In the genomic region with DNA sequence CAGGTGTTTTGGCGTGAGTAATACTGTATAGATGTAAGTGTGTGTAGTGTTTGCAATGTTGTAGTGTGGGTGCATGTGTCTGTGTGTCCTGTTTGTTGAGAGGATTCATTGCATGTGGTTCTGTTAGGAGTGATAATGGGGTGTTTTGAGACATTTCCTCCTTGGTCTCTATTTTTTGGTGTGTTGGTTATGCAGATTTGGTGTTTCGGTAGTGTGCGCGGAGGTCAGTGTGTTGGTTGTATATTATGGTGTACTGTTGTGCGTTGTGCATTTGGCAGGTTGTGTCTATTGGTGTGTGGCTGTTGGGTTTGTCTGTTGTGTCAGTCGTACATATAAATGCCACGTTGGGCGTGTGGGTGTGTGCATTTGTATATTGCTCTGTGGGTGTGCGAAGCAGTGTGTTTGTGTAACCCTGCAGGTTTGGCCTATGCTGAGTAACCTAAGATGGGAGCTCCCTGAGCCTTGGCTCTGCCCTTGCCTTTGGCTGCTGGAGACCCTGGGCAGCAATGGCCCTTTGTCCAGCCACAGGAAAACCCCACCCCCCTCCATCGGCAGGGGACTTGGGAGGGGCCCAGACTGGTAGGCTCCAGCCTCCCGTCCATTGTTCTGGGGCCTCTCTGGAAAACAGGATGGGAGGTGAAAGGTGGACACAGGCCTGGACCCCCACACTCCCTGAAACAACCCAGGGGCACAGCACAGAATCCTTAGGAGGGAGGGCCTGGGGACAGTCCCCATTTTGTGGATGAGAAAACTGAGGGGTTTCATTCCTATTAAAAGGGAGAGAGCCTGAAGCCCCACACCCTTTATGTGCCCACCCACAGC, we compare ENCODE assay signal across 11 cellular contexts. TPM values are rescaled to one million over a fixed set of nuclear protein-coding genes. Genes with fewer than 3 reads are reported as not detected.
DNase-seq lines count a peak whose midpoint lies in the region; ATAC-seq and TF ChIP-seq lines count a peak whose summit lies in the region.
"Had no signal": no experiment of that assay in that cellular context is flagged by ENCODE, and none has a peak within 500 bp of the region (broad histone marks: within the 10 kb centered on the region; RNA-seq: fewer than 3 reads in every experiment).

No MANE protein-coding gene starts in this region.

- H2BK12ac ChIP-seq in trophoblast cell (ENCODE audit: low read length), result peak overlapping the region; percentile 98

- no peak for TF ChIP-seq CTCF in GM23338 (conservative IDR thresholded peaks at IDR 0.05; ENCODE audit: low read depth in 2 of 2)
- TF ChIP-seq CTCF in testis (IDR thresholded peaks at IDR 0.05), result no peak

- peak overlapping the region; percentile 92 for H2AK5ac ChIP-seq in trophoblast cell (ENCODE audit: low read length)

- H3K14ac ChIP-seq in trophoblast cell (ENCODE audit: low read length), result peak overlapping the region; percentile 93

- H3K27ac ChIP-seq in GM23338 (ENCODE audit: low read depth) (peak overlapping the region; percentile 40), trophoblast cell (ENCODE audit: low read depth, low read length) (peak overlapping the region; percentile 98), testis (peak overlapping the region in 1 of 2 donors; percentile 75)

- peaks cover 38% of the 10 kb centered on the region for H3K4me1 Mint-ChIP-seq in GM23338

- DNase-seq in GM23338 (ENCODE audit: low spot score) (peak; percentile 91), adipocyte (ENCODE audit: low read depth) (no peak), left cardiac atrium (peak; percentile 77), trophoblast cell (peak in 1 of 2 donors; percentile 47), SIG-M5 treated with dmso at 0.1 percent for 504 hours (lab: John Stamatoyannopoulos, UW; ENCODE audit: unreplicated experiment) (no peak), UCSD-AML1 (lab: John Stamatoyannopoulos, UW; ENCODE audit: unreplicated experiment) (no peak), testis (no peak)
- DNase-seq: stimulated activated naive CD8-positive, alpha-beta T cell treated with anti-CD3 and anti-CD28 coated beads, Interleukin-15, Interleukin-2, amounts not matched to agents 100 U/mL and 50 U/mL, for 24 hours had no signal

- no peak overlapping the region for H2AFZ ChIP-seq in GM23338
- H2AFZ ChIP-seq in trophoblast cell (ENCODE audit: insufficient read depth, low read length, poor library complexity), result peak overlapping the region; percentile 50

- peak overlapping the region; percentile 99 for H2BK5ac ChIP-seq in trophoblast cell (ENCODE audit: low read depth, low read length, poor library complexity)

- H3K27me3 Mint-ChIP-seq in GM23338 (ENCODE audit: insufficient read depth, low read depth, poor library complexity), result peaks cover 20% of the 10 kb centered on the region

- no peaks in the 10 kb centered on the region for H4K20me1 ChIP-seq in GM23338 (replicated peaks; ENCODE audit: insufficient read depth)

- no peaks in the 10 kb centered on the region for H3K36me3 Mint-ChIP-seq in GM23338 (ENCODE audit: low read depth)

- no peak overlapping the region; the same call in 2 of the 3 replicates for H3K4me3 Mint-ChIP-seq in GM23338

- H3K27ac Mint-ChIP-seq in GM23338, result peak overlapping the region; percentile 60

- H3K9me3 Mint-ChIP-seq in GM23338, result no peaks in the 10 kb centered on the region; the same call in 2 of the 3 replicates

- peak overlapping the region; percentile 98 for H4K91ac ChIP-seq in trophoblast cell (ENCODE audit: low read depth, low read length)

- peak overlapping the region; percentile 43 for H4K8ac ChIP-seq in trophoblast cell (ENCODE audit: low read depth, low read length)

- peaks cover 65% of the 10 kb centered on the region for H3K79me1 ChIP-seq in trophoblast cell (ENCODE audit: low read length)

- H3K9me2 ChIP-seq in GM23338 (ENCODE audit: insufficient read depth), result no peaks in the 10 kb centered on the region

- peak overlapping the region; percentile 95 for H3K18ac ChIP-seq in trophoblast cell (ENCODE audit: low read length)

- WGBS in trophoblast cell (ENCODE audit: extremely low coverage, insufficient coverage, insufficient read length), result no CpG with 5 or more reads among the region's 11 CpGs
- 82 to 86% methylated on average over 8 to 11 of the region's 11 CpGs for WGBS in testis, 2 donors

- TF ChIP-seq POLR2A in testis (IDR thresholded peaks at IDR 0.05), result no peak

- H3K79me2 ChIP-seq in GM23338 (replicated peaks; ENCODE audit: insufficient read depth) (0 out of 2 replicates have a peak, but pooled peaks cover 5% of the 10 kb centered on the region), trophoblast cell (ENCODE audit: control insufficient read depth, insufficient read depth, low read length, poor library complexity) (peaks cover 12% of the 10 kb centered on the region)

- no peak overlapping the region for H3K23ac ChIP-seq in trophoblast cell (ENCODE audit: low read length)

- H3K9ac ChIP-seq in adipocyte (ENCODE audit: low read length), result peak overlapping the region; percentile 83
- no peak overlapping the region for H3K9ac ChIP-seq in trophoblast cell (ENCODE audit: low read length)

- ATAC-seq in GM23338 (peak; percentile 53), left cardiac atrium (peak; percentile 13 to 36), GM21390 (IDR thresholded peaks at IDR 0.05; ENCODE audit: unreplicated experiment) (no peak)
- ATAC-seq: stimulated activated naive CD8-positive, alpha-beta T cell treated with anti-CD3 and anti-CD28 coated beads, Interleukin-15, Interleukin-2, amounts not matched to agents 100 U/mL and 50 U/mL, for 24 hours had no signal

- peak overlapping the region; percentile 96 for H2BK120ac ChIP-seq in trophoblast cell (ENCODE audit: insufficient read depth, low read length, poor library complexity)

- H3F3A ChIP-seq in GM23338 (replicated peaks; ENCODE audit: low read depth), result peaks cover 26% of the 10 kb centered on the region

- H3K27me3 ChIP-seq in GM23338 (ENCODE audit: insufficient read depth), result no peaks in the 10 kb centered on the region
- H3K27me3 ChIP-seq in adipocyte (replicated peaks; ENCODE audit: control insufficient read depth, insufficient read depth, low read length), result no peaks in the 10 kb centered on the region
- H3K27me3 ChIP-seq in trophoblast cell (ENCODE audit: insufficient read depth, low read length), result no peaks in the 10 kb centered on the region
- no peaks in the 10 kb centered on the region for H3K27me3 ChIP-seq in testis

- H3K4ac ChIP-seq in trophoblast cell (ENCODE audit: low read depth, low read length), result peak overlapping the region; percentile 70

- H3K4me2 ChIP-seq in GM23338, result peak overlapping the region; percentile 0
- H3K4me2 ChIP-seq in trophoblast cell (ENCODE audit: low read length), result peak overlapping the region; percentile 4

- peaks cover 45% of the 10 kb centered on the region for H3K4me1 ChIP-seq in GM23338 (ENCODE audit: insufficient read depth)
- peaks cover 34% of the 10 kb centered on the region for H3K4me1 ChIP-seq in adipocyte (ENCODE audit: control insufficient read depth, insufficient read depth, low read length)
- H3K4me1 ChIP-seq in trophoblast cell (ENCODE audit: control insufficient read depth in 1 of 2, insufficient read depth in 2 of 2, low read length in 2 of 2), result peaks cover 28 to 42% of the 10 kb centered on the region in 2 experiments
- peaks cover 8% of the 10 kb centered on the region for H3K4me1 ChIP-seq in testis

- peak overlapping the region; percentile 12 for H4K12ac ChIP-seq in trophoblast cell (ENCODE audit: low read depth, low read length)

- intact Hi-C loops in left cardiac atrium (cut with DNase I) (no loop called here), testis (cut with DNase I; ENCODE audit: low total_unique reads) (no loop called here)

- H3K36me3 ChIP-seq in GM23338 (ENCODE audit: insufficient read depth), result no peaks in the 10 kb centered on the region
- no peaks in the 10 kb centered on the region for H3K36me3 ChIP-seq in adipocyte (ENCODE audit: control insufficient read depth, insufficient read depth, low read length, severe bottlenecking)
- no peaks in the 10 kb centered on the region for H3K36me3 ChIP-seq in trophoblast cell (ENCODE audit: control insufficient read depth in 1 of 2, insufficient read depth in 2 of 2, low read length in 2 of 2)
- H3K36me3 ChIP-seq in testis (ENCODE audit: low read depth, missing control alignments), result no peaks in the 10 kb centered on the region

- no peak overlapping the region for H3K4me3 ChIP-seq in GM23338
- H3K4me3 ChIP-seq in adipocyte (ENCODE audit: low read length), result no peak overlapping the region
- no peak overlapping the region for H3K4me3 ChIP-seq in trophoblast cell (ENCODE audit: low read depth, low read length)
- no peak overlapping the region for H3K4me3 ChIP-seq in testis

- H3K9me3 ChIP-seq in adipocyte (ENCODE audit: control insufficient read depth, low read length), result no peaks in the 10 kb centered on the region
- peaks cover 3% of the 10 kb centered on the region for H3K9me3 ChIP-seq in trophoblast cell (ENCODE audit: insufficient read depth, low read depth, low read length)
- no peaks in the 10 kb centered on the region for H3K9me3 ChIP-seq in testis

TF ChIP-seq in GM23338, 12 proteins besides CTCF, POLR2A, EP300 and RAD21 (continues in another document):
- no peak for TF ChIP-seq JUNB (IDR thresholded peaks at IDR 0.05; ENCODE audit: unreplicated experiment)

RNA-seq across cellular contexts. Expression of a gene that starts 10.3 kb away (rescaled TPM):
- total RNA-seq in GM23338 (2014; rRNA removed; shearing (Covaris generic)), result 452 and 479 TPM in 2 replicates
- polyA plus RNA-seq in GM23338 (2016; fragmentation: Nextera tagmentation; extraction: Ambion mirVana) (221 and 224 TPM in 2 replicates), testis (ENCODE audit: insufficient read depth, low read depth, low replicate concordance) (18.7 TPM)
- total RNA-seq in left cardiac atrium (100 to 1,000 TPM; 103 to 222 TPM), testis (100 to 1,000 TPM; 124 to 128 TPM)
- 992 and 1,052 TPM in 2 replicates for polyA plus RNA-seq in trophoblast cell (2013)

RNA-seq across cellular contexts. Expression of a gene that starts 42.9 kb away (rescaled TPM):
- total RNA-seq in GM23338 (2014; rRNA removed; shearing (Covaris generic)), result not detected in 2 replicates
- polyA plus RNA-seq in GM23338 (2016; fragmentation: Nextera tagmentation; extraction: Ambion mirVana), result 0.63 and 1.1 TPM in 2 replicates
- total RNA-seq in left cardiac atrium, result 10 to 100 TPM; 11.4 to 12.6 TPM
- polyA plus RNA-seq in trophoblast cell (2013), result 1.7 TPM in 2 replicates
- 1 to 10 TPM; 6.0 to 6.1 TPM for total RNA-seq in testis
- polyA plus RNA-seq in testis (ENCODE audit: insufficient read depth, low read depth, low replicate concordance), result 2.2 TPM
- total RNA-seq: glomerular endothelial cell, LHCN-M2 had no signal

Comparison
In these comparisons a context has a peak if more than half of its experiments do, and no peak if none do; other contexts are left out.
1. DNase-seq: peak in GM23338 (single experiment) and left cardiac atrium (single experiment); none in adipocyte (single experiment), SIG-M5 treated with dmso at 0.1 percent for 504 hours (single experiment), UCSD-AML1 (single experiment) and testis (single experiment).